ENCODE assay signal across 9 cellular contexts in the genomic region with DNA sequence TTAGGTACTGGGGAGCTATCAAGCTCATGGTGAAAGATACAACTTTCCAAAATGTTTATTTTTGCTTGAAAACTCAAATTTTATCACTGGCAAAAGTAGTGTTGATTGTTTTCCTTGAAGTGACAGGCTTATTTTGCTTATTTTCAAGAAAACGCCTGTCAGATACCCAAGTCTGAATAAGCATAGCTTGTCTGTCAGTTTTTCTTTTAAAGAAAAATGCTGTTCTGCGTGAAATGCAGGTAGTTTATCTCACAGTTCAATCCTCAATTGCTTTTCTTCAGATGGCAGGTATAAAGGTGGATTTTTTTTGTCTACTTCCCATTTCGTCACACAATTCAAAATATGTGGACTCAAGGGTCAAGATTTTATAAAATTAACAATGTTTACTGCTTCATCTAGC.
"Had no signal": no experiment of that assay in that cellular context is flagged by ENCODE, and none has a peak within 500 bp of the region (broad histone marks: within the 10 kb centered on the region; RNA-seq: fewer than 3 reads in every experiment).

No MANE protein-coding gene starts in this region.

- H3K36me3 ChIP-seq: HAP-1 had no signal

- H3K4me2 ChIP-seq: GM23338 had no signal

- DNase-seq: H7, HFFc6, Kasumi-1, KBM-7 had no signal

- FAIRE-seq: H1, HepG2 had no signal

- H3K4me3 ChIP-seq: GM23338, HAP-1 had no signal

- H3K27ac ChIP-seq: HL-60 had no signal

- H2AFZ ChIP-seq: GM23338 had no signal

- H3K4me1 ChIP-seq: HAP-1 had no signal

- H3K9me3 ChIP-seq: HAP-1 had no signal
